Comparison of ENCODE assay signal across 8 cellular contexts in genomic region chr10:33193057-33193866, GRCh38.
A peak's percentile ranks its signal among the peaks of the same experiment; 100 is the strongest.
DNase-seq lines count a peak whose midpoint lies in the region; ATAC-seq lines count a peak whose summit lies in the region.

No MANE protein-coding gene starts in this region.

- no peaks in the 10 kb centered on the region for H3K79me2 ChIP-seq in ACC112 (ENCODE audit: control insufficient read depth, insufficient read depth, low read length, unreplicated experiment)

- ATAC-seq in GM18517 (IDR thresholded peaks at IDR 0.05; ENCODE audit: unreplicated experiment) (peak; percentile 80), HG03097 (IDR thresholded peaks at IDR 0.05; ENCODE audit: low FRiP score, unreplicated experiment) (peak; percentile 81)

- DNase-seq in NCI-H526 (lab: John Stamatoyannopoulos, UW) (peak; percentile 34 to 80), lung microvascular endothelial cell (ENCODE audit: low read depth in 2 of 2) (peak; percentile 91 to 92)
- DNase-seq in activated CD4-positive, alpha-beta T cell treated with anti-CD3 and anti-CD28 coated beads, Interleukin-2, amount 50 U/mL, for 48 hours: peak; percentile 77 to 81
- DNase-seq in effector CD8-positive, alpha-beta T cell (lab: John Stamatoyannopoulos, UW): peak; percentile 37
- peak; percentile 41 for DNase-seq in stimulated activated CD8-positive, alpha-beta memory T cell treated with anti-CD3 and anti-CD28 coated beads, Interleukin-12 subunit alpha, Interleukin-12 subunit beta, amount 100 ng/mL, for 24 hours (ENCODE audit: extremely low read depth)

- no peaks in the 10 kb centered on the region for H3K27me3 ChIP-seq in ACC112 (ENCODE audit: insufficient read depth, low read length)

- H3K27ac ChIP-seq in ACC112 (ENCODE audit: low read depth, low read length): peak overlapping the region; percentile 97

- H3K4me3 ChIP-seq in ACC112 (ENCODE audit: low read depth, low read length): peak overlapping the region; percentile 33; the same call in 1 of the 2 replicates

- H2AFZ ChIP-seq in ACC112 (ENCODE audit: low read length, unreplicated experiment): no peak overlapping the region

- H3K36me3 ChIP-seq in ACC112 (ENCODE audit: insufficient read depth, low read length): peaks cover 47% of the 10 kb centered on the region

- peaks cover 47% of the 10 kb centered on the region for H3K4me1 ChIP-seq in ACC112 (ENCODE audit: control insufficient read depth, insufficient read depth, low read length, unreplicated experiment)

Comparison
In these comparisons a context has a peak if more than half of its experiments do, and no peak if none do; other contexts are left out.
1. Peak in every context shown above with its lines: DNase-seq, ATAC-seq, H3K4me3 ChIP-seq and H3K27ac ChIP-seq.
2. DNase-seq: peak in every context shown above with its lines; median percentile 92 in lung microvascular endothelial cell; 79 in activated CD4-positive, alpha-beta T cell treated with anti-CD3 and anti-CD28 coated beads, Interleukin-2, amount 50 U/mL, for 48 hours; 57 in NCI-H526; 41 in stimulated activated CD8-positive, alpha-beta memory T cell treated with anti-CD3 and anti-CD28 coated beads, Interleukin-12 subunit alpha, Interleukin-12 subunit beta, amount 100 ng/mL, for 24 hours; 37 in effector CD8-positive, alpha-beta T cell.